ENCODE assay signal across 12 cellular contexts in the genomic region with DNA sequence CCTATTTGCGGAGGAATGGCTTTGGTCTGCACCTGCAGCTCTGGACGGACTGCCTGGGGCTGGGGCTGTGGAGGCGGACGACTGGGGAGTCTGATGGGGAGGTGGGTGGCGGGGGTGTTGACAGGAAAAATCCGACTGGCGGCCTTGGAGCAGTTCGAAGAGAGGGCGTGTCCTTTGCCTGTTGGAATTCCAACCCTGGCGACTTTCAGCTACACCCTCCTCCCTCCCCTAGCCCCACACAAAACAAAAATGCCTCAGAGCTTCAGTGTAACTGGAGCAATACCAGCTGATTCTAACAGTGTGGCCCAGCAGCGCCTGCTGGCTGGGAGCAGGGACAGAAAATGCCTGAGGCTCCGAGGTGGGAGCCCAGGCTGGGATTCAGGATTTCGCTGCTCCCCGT.
DNase-seq lines count a peak whose midpoint lies in the region; FAIRE-seq and TF ChIP-seq lines count a peak whose summit lies in the region.
"Had no signal": no experiment of that assay in that cellular context is flagged by ENCODE, and none has a peak within 500 bp of the region (broad histone marks: within the 10 kb centered on the region; RNA-seq: fewer than 3 reads in every experiment).

No MANE protein-coding gene starts in this region.

- peaks cover 4% of the 10 kb centered on the region for H3K79me1 ChIP-seq in H1 (ENCODE audit: low read depth, low read length)

- TF ChIP-seq EP300 in H1 (IDR thresholded peaks at IDR 0.05; ENCODE audit: borderline replicate concordance in 1 of 2, low read depth in 2 of 2, low read length in 2 of 2), result no peak
- no peak for TF ChIP-seq EP300 in sigmoid colon (IDR thresholded peaks at IDR 0.05)

- H2AFZ ChIP-seq in H1 (ENCODE audit: low read length) (no peak overlapping the region), keratinocyte (ENCODE audit: control insufficient read depth, low read length) (no peak overlapping the region)

- POLR2A ChIA-PET in H1 (lab: Charles Lee; ENCODE audit: partially characterized antibody), result interaction anchor here (0.5 to 1.5 kb wide), 3 partner anchors 10 to 15 kb away, joined by 3 read pairs; no protein-coding TSS in a partner anchor

- DNase-seq in H7, result peak; percentile 77
- peak; percentile 58 for DNase-seq in H1 (ENCODE audit: low read depth in 1 of 2, low spot score in 2 of 2)
- no peak for DNase-seq in keratinocyte (ENCODE audit: low read depth, low spot score)
- DNase-seq in sigmoid colon, result peak; percentile 71
- no peak for DNase-seq in HPDE6-E6E7 (ENCODE audit: extremely low spot score)
- DNase-seq in activated CD4-positive, alpha-beta T cell treated with anti-CD3 and anti-CD28 coated beads, Interleukin-2, amount 10 ng/mL, durations not matched to agents 24 days and 14 days, result no peak
- no peak for DNase-seq in GM19240 (ENCODE audit: insufficient read length, low spot score)
- DNase-seq in DMS 273 (lab: John Stamatoyannopoulos, UW; ENCODE audit: unreplicated experiment), result no peak
- DNase-seq: COR-L47, NCI-H2029 had no signal

- H2BK20ac ChIP-seq in H1 (ENCODE audit: low read length), result no peak overlapping the region

- no peak overlapping the region for H3K14ac ChIP-seq in H1 (ENCODE audit: insufficient read length)

- H3K4me2 ChIP-seq in H1 (ENCODE audit: insufficient read depth in 1 of 2, low read depth in 2 of 2, low read length in 2 of 2) (peak overlapping the region; percentile 35 to 40), keratinocyte (ENCODE audit: control insufficient read depth, extremely low read depth, insufficient read depth, low read depth, low read length) (peak overlapping the region; percentile 51)

- no peak overlapping the region for H2BK120ac ChIP-seq in H1 (replicated peaks; ENCODE audit: low read depth, low read length)

- H3K27me3 ChIP-seq in H7 (ENCODE audit: control insufficient read depth, insufficient read depth, low read length) (no peaks in the 10 kb centered on the region), H1 (replicated peaks in 1 of 4; ENCODE audit: control insufficient read depth in 3 of 4, extremely low read depth in 1 of 4, insufficient read depth in 3 of 4, low read length in 3 of 4) (no peaks in the 10 kb centered on the region), keratinocyte (ENCODE audit: control insufficient read depth, extremely low read depth, insufficient read depth, low read length) (no peaks in the 10 kb centered on the region), sigmoid colon (no peaks in the 10 kb centered on the region)
- H3K27me3 ChIP-seq: neutrophil had no signal

- H2AK5ac ChIP-seq in H1 (ENCODE audit: low read depth, low read length), result no peak overlapping the region

- TF ChIP-seq POLR2A in H1 (IDR thresholded peaks at IDR 0.05; ENCODE audit: control extremely low read depth in 1 of 2, low read depth in 2 of 2, low read length in 2 of 2) (no peak), sigmoid colon (IDR thresholded peaks at IDR 0.05) (no peak)

- H3K36me3 Mint-ChIP-seq in activated CD4-positive, alpha-beta T cell treated with anti-CD3 and anti-CD28 coated beads, Interleukin-2, amount 10 ng/mL, durations not matched to agents 24 days and 14 days (ENCODE audit: low read depth), result peaks cover 8% of the 10 kb centered on the region

- no peaks in the 10 kb centered on the region for H3K23me2 ChIP-seq in H1 (ENCODE audit: low read depth, low read length)

- no peak overlapping the region for H4K5ac ChIP-seq in H1 (ENCODE audit: insufficient read length, low read depth, low read length)

- H3K4me1 ChIP-seq in H1 (replicated peaks in 1 of 4; ENCODE audit: control insufficient read depth in 3 of 4, insufficient read depth in 4 of 4, low read length in 3 of 4) (peaks cover 0 to 17% (median 6%) of the 10 kb centered on the region in 4 experiments; a peak in 6 of 7 replicates), keratinocyte (ENCODE audit: control insufficient read depth, extremely low read depth, insufficient read depth, low read length) (peaks cover 11% of the 10 kb centered on the region), sigmoid colon (peaks cover 0 to 68% (median 61%) of the 10 kb centered on the region in 4 donors)

- H4K91ac ChIP-seq in H1 (replicated peaks; ENCODE audit: insufficient read length, low read length), result no peak overlapping the region

- WGBS in H1 (ENCODE audit: extremely low coverage in 1 of 2, insufficient coverage in 1 of 2, insufficient read length in 1 of 2, insufficient replicate concordance in 2 of 2, low coverage in 1 of 2, low lambda C conversion rate in 2 of 2, missing lambda C conversion rate in 1 of 2), 2 experiments, result 43% methylated on average over 13 of the region's 14 CpGs; no CpG with 5 or more reads in 1 of the 2 experiments
- WGBS in sigmoid colon, 2 donors, result 83 to 91% methylated on average over 14 of the region's 14 CpGs

- no peak overlapping the region for H3K23ac ChIP-seq in H1 (ENCODE audit: insufficient read length)

- H3K9ac ChIP-seq in H1 (replicated peaks in 1 of 4; ENCODE audit: extremely low read depth in 1 of 4, low read depth in 3 of 4, low read length in 3 of 4) (peak overlapping the region in 1 of 4 experiments; percentile 56; a peak in 2 of 7 replicates), keratinocyte (ENCODE audit: control insufficient read depth, extremely low read depth, insufficient read depth, low read length) (no peak overlapping the region)

- H4K8ac ChIP-seq in H1 (ENCODE audit: extremely low read depth, insufficient read depth, low read length), result peak overlapping the region; percentile 69; the same call in 1 of the 2 replicates

- H3K27me3 Mint-ChIP-seq in activated CD4-positive, alpha-beta T cell treated with anti-CD3 and anti-CD28 coated beads, Interleukin-2, amount 10 ng/mL, durations not matched to agents 24 days and 14 days, result no peaks in the 10 kb centered on the region

- intact Hi-C loops in sigmoid colon (cut with DNase I), result no loop called here
- intact Hi-C loops in activated CD4-positive, alpha-beta T cell treated with anti-CD3 and anti-CD28 coated beads, Interleukin-2, amount 10 ng/mL, durations not matched to agents 24 days and 14 days (cut with micrococcal nuclease), result no loop called here

- H3K36me3 ChIP-seq in H7 (replicated peaks; ENCODE audit: control insufficient read depth, insufficient read depth, low read length), result no peaks in the 10 kb centered on the region
- H3K36me3 ChIP-seq in H1 (ENCODE audit: control insufficient read depth in 2 of 4, insufficient read depth in 4 of 4, low read length in 3 of 4), result no peaks in the 10 kb centered on the region; a peak in 1 of 8 replicates
- peaks cover 2 to 30% of the 10 kb centered on the region in 2 experiments for H3K36me3 ChIP-seq in keratinocyte (ENCODE audit: control insufficient read depth in 2 of 2, extremely low read depth in 1 of 2, insufficient read depth in 2 of 2, low read length in 2 of 2)
- no peaks in the 10 kb centered on the region for H3K36me3 ChIP-seq in sigmoid colon
- H3K36me3 ChIP-seq: neutrophil had no signal

- H3K56ac ChIP-seq in H1 (replicated peaks; ENCODE audit: insufficient read length, low read depth, low read length), result no peak overlapping the region

- peaks cover 3% of the 10 kb centered on the region for H3K9me1 ChIP-seq in keratinocyte (ENCODE audit: control insufficient read depth, extremely low read depth, insufficient read depth, low read length)

- H4K20me1 ChIP-seq in H1 (replicated peaks in 1 of 2; ENCODE audit: control insufficient read depth in 1 of 2, insufficient read depth in 2 of 2, low read length in 2 of 2) (peaks cover 0 to 9% of the 10 kb centered on the region in 2 experiments), keratinocyte (ENCODE audit: control insufficient read depth, extremely low read depth, insufficient read depth, low read length) (no peaks in the 10 kb centered on the region)

- no peak overlapping the region for H2BK5ac ChIP-seq in H1 (ENCODE audit: low read depth, low read length)

- no peak overlapping the region for H2BK15ac ChIP-seq in H1 (ENCODE audit: low read length)

- no peaks in the 10 kb centered on the region for H3K9me3 Mint-ChIP-seq in activated CD4-positive, alpha-beta T cell treated with anti-CD3 and anti-CD28 coated beads, Interleukin-2, amount 10 ng/mL, durations not matched to agents 24 days and 14 days
- H3K9me3 Mint-ChIP-seq: activated naive CD4-positive, alpha-beta T cell treated with anti-CD3 and anti-CD28 coated beads, Interleukin-2, amount 50 U/mL, for 72 hours had no signal

- CTCF ChIA-PET in H1 (lab: Charles Lee; ENCODE audit: partially characterized antibody), result interaction anchor here (0.6 to 3.5 kb wide), 7 partner anchors 15 to 590 kb away, joined by 3 to 12 read pairs (median 4); no protein-coding TSS in a partner anchor

- TF ChIP-seq CTCF in H1 (IDR thresholded peaks at IDR 0.05; ENCODE audit: control extremely low read depth in 1 of 3, insufficient read depth in 1 of 3, low read depth in 1 of 3, low read length in 3 of 3), result peak in 1 of 3 experiments; percentile 17; a peak in 1 of 4 replicates
- TF ChIP-seq CTCF in keratinocyte (optimal IDR thresholded peaks at IDR 0.05 in 1 of 3, IDR thresholded peaks at IDR 0.05 in 1 of 3, conservative IDR thresholded peaks at IDR 0.05 in 1 of 3; ENCODE audit: extremely low read depth in 1 of 3, insufficient read depth in 2 of 3, low read length in 3 of 3), result peak in 1 of 3 experiments; percentile 2
- peak in 2 of 4 experiments; percentile 16 to 33 for TF ChIP-seq CTCF in sigmoid colon (IDR thresholded peaks at IDR 0.05)

- H3K4me1 Mint-ChIP-seq in activated CD4-positive, alpha-beta T cell treated with anti-CD3 and anti-CD28 coated beads, Interleukin-2, amount 10 ng/mL, durations not matched to agents 24 days and 14 days, result no peaks in the 10 kb centered on the region

- H3K27ac ChIP-seq in H1 (ENCODE audit: low read depth, low read length) (no peak overlapping the region), keratinocyte (ENCODE audit: control insufficient read depth, insufficient read depth, low read length) (no peak overlapping the region), sigmoid colon (peak overlapping the region; percentile 28 to 68 (median 65))
- H3K27ac ChIP-seq: neutrophil had no signal

- dilution Hi-C loops in keratinocyte (cut with MboI; ENCODE audit: extremely low pct_ligation_motif_present, low sequenced_read_pairs), result no loop called here

- no peak overlapping the region for H2BK12ac ChIP-seq in H1 (ENCODE audit: low read depth, low read length)

- no peak overlapping the region for H3K4me3 Mint-ChIP-seq in activated CD4-positive, alpha-beta T cell treated with anti-CD3 and anti-CD28 coated beads, Interleukin-2, amount 10 ng/mL, durations not matched to agents 24 days and 14 days

- H3K79me2 ChIP-seq in H1 (ENCODE audit: control insufficient read depth in 1 of 2, insufficient read depth in 2 of 2, low read length in 2 of 2) (peaks cover 0 to 10% of the 10 kb centered on the region in 2 experiments; a peak in 2 of 4 replicates), keratinocyte (ENCODE audit: control insufficient read depth, insufficient read depth, low read length) (no peaks in the 10 kb centered on the region)

- no peak overlapping the region for H3K27ac Mint-ChIP-seq in activated CD4-positive, alpha-beta T cell treated with anti-CD3 and anti-CD28 coated beads, Interleukin-2, amount 10 ng/mL, durations not matched to agents 24 days and 14 days
- H3K27ac Mint-ChIP-seq: activated naive CD4-positive, alpha-beta T cell treated with anti-CD3 and anti-CD28 coated beads, Interleukin-2, amount 50 U/mL, for 72 hours had no signal

- H3K18ac ChIP-seq in H1 (ENCODE audit: extremely low read depth, low read length), result no peak overlapping the region

- H3K9me3 ChIP-seq in H1 (ENCODE audit: insufficient read depth in 2 of 2, low read depth in 1 of 2, low read length in 1 of 2), result no peaks in the 10 kb centered on the region; a peak in 1 of 4 replicates
- no peaks in the 10 kb centered on the region for H3K9me3 ChIP-seq in keratinocyte (ENCODE audit: control insufficient read depth, low read depth, low read length)
- H3K9me3 ChIP-seq in sigmoid colon, result no peaks in the 10 kb centered on the region
- H3K9me3 ChIP-seq: neutrophil had no signal

- FAIRE-seq in H1 (lab: Jason Lieb, UNC), result peak; percentile 71
- FAIRE-seq in keratinocyte (lab: Jason Lieb, UNC), result no peak

- peak in 1 of 2 experiments; percentile 26; a peak in 1 of 4 replicates for TF ChIP-seq RAD21 in H1 (IDR thresholded peaks at IDR 0.05 in 1 of 2, conservative IDR thresholded peaks at IDR 0.05 in 1 of 2; ENCODE audit: low read depth in 2 of 2, low read length in 2 of 2)

- H3K4ac ChIP-seq in H1 (replicated peaks; ENCODE audit: insufficient read length, low read depth, low read length), result no peak overlapping the region

- H3K4me3 ChIP-seq in H7 (ENCODE audit: insufficient read depth, low read depth, low read length) (no peak overlapping the region), H1 (ENCODE audit: extremely low read depth in 1 of 4, insufficient read depth in 2 of 4, low read depth in 3 of 4, low read length in 4 of 4) (no peak overlapping the region; a peak in 1 of 8 replicates), keratinocyte (ENCODE audit: control insufficient read depth in 2 of 3, extremely low read depth in 1 of 3, insufficient read depth in 2 of 3, low read depth in 1 of 3, low read length in 3 of 3) (no peak overlapping the region), sigmoid colon (peak overlapping the region in 2 of 4 donors; percentile 2 to 12)

Comparison
In these comparisons a context has a peak if more than half of its experiments do, and no peak if none do; other contexts are left out.
1. DNase-seq: peak in H7 (single experiment), H1 (2 of 2) and sigmoid colon (single experiment); none in keratinocyte (single experiment), HPDE6-E6E7 (single experiment), activated CD4-positive, alpha-beta T cell treated with anti-CD3 and anti-CD28 coated beads, Interleukin-2, amount 10 ng/mL, durations not matched to agents 24 days and 14 days (single experiment), GM19240 (single experiment) and DMS 273 (single experiment).
2. H3K27ac ChIP-seq: peak in sigmoid colon (4 of 4); none in H1 (single experiment) and keratinocyte (single experiment).